15 cellular contexts compared by ENCODE assay signal in genomic region chr4:40211224-40212185, GRCh38. TPM values are rescaled to one million over a fixed set of nuclear protein-coding genes. Genes with fewer than 3 reads are reported as not detected.
DNase-seq lines count a peak whose midpoint lies in the region; ATAC-seq lines count a peak whose summit lies in the region.
"Had no signal": no experiment of that assay in that cellular context is flagged by ENCODE, and none has a peak within 500 bp of the region (broad histone marks: within the 10 kb centered on the region; RNA-seq: fewer than 3 reads in every experiment).

No MANE protein-coding gene starts in this region.

- no peaks in the 10 kb centered on the region for H3K27me3 Mint-ChIP-seq in activated naive CD8-positive, alpha-beta T cell treated with anti-CD3 and anti-CD28 coated beads, Interleukin-2, amount 10 ng/mL, durations not matched to agents 7 days and 5 days
- H3K27me3 Mint-ChIP-seq in naive thymus-derived CD8-positive, alpha-beta T cell = no peaks in the 10 kb centered on the region

- peak overlapping the region; percentile 92 for H3K27ac Mint-ChIP-seq in activated naive CD8-positive, alpha-beta T cell treated with anti-CD3 and anti-CD28 coated beads, Interleukin-2, amount 10 ng/mL, durations not matched to agents 7 days and 5 days
- peak overlapping the region; percentile 92 to 98 (median 96) for H3K27ac Mint-ChIP-seq in naive thymus-derived CD8-positive, alpha-beta T cell
- H3K27ac Mint-ChIP-seq: endodermal cell had no signal

- ATAC-seq in activated naive CD8-positive, alpha-beta T cell treated with anti-CD3 and anti-CD28 coated beads, Interleukin-2, amount 10 ng/mL, durations not matched to agents 7 days and 5 days (ENCODE audit: low read depth) = no peak
- ATAC-seq in naive thymus-derived CD8-positive, alpha-beta T cell = no peak
- ATAC-seq in HG03108 (IDR thresholded peaks at IDR 0.05; ENCODE audit: unreplicated experiment) (no peak), GM21737 (IDR thresholded peaks at IDR 0.05; ENCODE audit: unreplicated experiment) (no peak)
- ATAC-seq: left lobe of liver had no signal

- H3K36me3 Mint-ChIP-seq in activated naive CD8-positive, alpha-beta T cell treated with anti-CD3 and anti-CD28 coated beads, Interleukin-2, amount 10 ng/mL, durations not matched to agents 7 days and 5 days = peaks cover 65% of the 10 kb centered on the region
- peaks cover 9 to 88% (median 41%) of the 10 kb centered on the region in 3 donors for H3K36me3 Mint-ChIP-seq in naive thymus-derived CD8-positive, alpha-beta T cell

- no peaks in the 10 kb centered on the region for H3K9me3 Mint-ChIP-seq in activated naive CD8-positive, alpha-beta T cell treated with anti-CD3 and anti-CD28 coated beads, Interleukin-2, amount 10 ng/mL, durations not matched to agents 7 days and 5 days
- H3K9me3 Mint-ChIP-seq in naive thymus-derived CD8-positive, alpha-beta T cell = no peaks in the 10 kb centered on the region
- H3K9me3 Mint-ChIP-seq: endodermal cell had no signal

- H3K4me1 Mint-ChIP-seq in activated naive CD8-positive, alpha-beta T cell treated with anti-CD3 and anti-CD28 coated beads, Interleukin-2, amount 10 ng/mL, durations not matched to agents 7 days and 5 days = peaks cover 66% of the 10 kb centered on the region
- peaks cover 48 to 94% (median 86%) of the 10 kb centered on the region in 4 donors for H3K4me1 Mint-ChIP-seq in naive thymus-derived CD8-positive, alpha-beta T cell

- peak; percentile 7 for DNase-seq in DMS 273 (lab: John Stamatoyannopoulos, UW; ENCODE audit: unreplicated experiment)
- DNase-seq in DMS 273 treated with DMSO at 0.1 percent for 48 hours (lab: John Stamatoyannopoulos, UW) = no peak
- peak; percentile 64 for DNase-seq in LHCN-M2 (ENCODE audit: low read depth)
- no peak for DNase-seq in activated naive CD8-positive, alpha-beta T cell treated with anti-CD3 and anti-CD28 coated beads, Interleukin-2, amount 10 ng/mL, durations not matched to agents 7 days and 5 days
- peak in 2 of 10 donors; percentile 54 to 58 for DNase-seq in naive thymus-derived CD8-positive, alpha-beta T cell
- DNase-seq in NCI-H2081 (lab: John Stamatoyannopoulos, UW) = no peak
- DNase-seq: Calu3, endodermal cell, head of caudate nucleus, KG1, NCI-H2029 treated with DMSO at 0.1 percent for 48 hours, upper lobe of left lung had no signal

- H3K4me3 Mint-ChIP-seq in activated naive CD8-positive, alpha-beta T cell treated with anti-CD3 and anti-CD28 coated beads, Interleukin-2, amount 10 ng/mL, durations not matched to agents 7 days and 5 days = peak overlapping the region; percentile 82
- H3K4me3 Mint-ChIP-seq in naive thymus-derived CD8-positive, alpha-beta T cell = peak overlapping the region; percentile 55 to 100 (median 78)
- H3K4me3 Mint-ChIP-seq: endodermal cell had no signal

- POLR2A ChIA-PET in activated naive CD8-positive, alpha-beta T cell treated with anti-CD3 and anti-CD28 coated beads, Interleukin-2, amount 10 ng/mL, durations not matched to agents 7 days and 5 days (lab: Charles Lee) = interaction anchor here (0.7 to 14.7 kb wide), 16 partner anchors 8 to 98 kb away, joined by 3 to 360 read pairs (median 4); partner anchors contain the start of gene RHOH
- POLR2A ChIA-PET in naive thymus-derived CD8-positive, alpha-beta T cell (lab: Charles Lee) = interaction anchor here (0.7 to 13.9 kb wide), 14 partner anchors 14 to 101 kb away, joined by 3 to 376 read pairs (median 4); partner anchors contain the start of gene RHOH

RNA-seq across cellular contexts. Expression of gene RHOH, which starts 14.7 kb away (rescaled TPM):
- total RNA-seq in LHCN-M2 (2014; rRNA removed) = 0.75 and 0.90 TPM in 2 replicates
- not detected for polyA plus RNA-seq in LHCN-M2 (2012)
- 100 to 1,000 TPM; 187 to 190 TPM for total RNA-seq in activated naive CD8-positive, alpha-beta T cell treated with anti-CD3 and anti-CD28 coated beads, Interleukin-2, amount 10 ng/mL, durations not matched to agents 7 days and 5 days
- 100 to 1,000 TPM; 233 to 249 TPM for total RNA-seq in naive thymus-derived CD8-positive, alpha-beta T cell
- polyA plus RNA-seq in naive thymus-derived CD8-positive, alpha-beta T cell = 100 to 1,000 TPM; 328 to 416 (median 383) TPM
- total RNA-seq: Calu3 had no signal

Comparison
In these comparisons a context has a peak if more than half of its experiments do, and no peak if none do; other contexts are left out.
1. DNase-seq: peak in DMS 273 (single experiment) and LHCN-M2 (single experiment); none in DMS 273 treated with DMSO at 0.1 percent for 48 hours (single experiment), activated naive CD8-positive, alpha-beta T cell treated with anti-CD3 and anti-CD28 coated beads, Interleukin-2, amount 10 ng/mL, durations not matched to agents 7 days and 5 days (single experiment) and NCI-H2081 (0 of 2).
2. RNA of gene RHOH, which starts 14.7 kb away (total RNA-seq): 233 to 249 TPM in naive thymus-derived CD8-positive, alpha-beta T cell and 187 to 190 TPM in activated naive CD8-positive, alpha-beta T cell treated with anti-CD3 and anti-CD28 coated beads, Interleukin-2, amount 10 ng/mL, durations not matched to agents 7 days and 5 days; 0.75 to 0.90 TPM in LHCN-M2; every median in the first group is over 10 times any median in the second.